ENCODE assay signal across 2 cellular contexts in the genomic region with DNA sequence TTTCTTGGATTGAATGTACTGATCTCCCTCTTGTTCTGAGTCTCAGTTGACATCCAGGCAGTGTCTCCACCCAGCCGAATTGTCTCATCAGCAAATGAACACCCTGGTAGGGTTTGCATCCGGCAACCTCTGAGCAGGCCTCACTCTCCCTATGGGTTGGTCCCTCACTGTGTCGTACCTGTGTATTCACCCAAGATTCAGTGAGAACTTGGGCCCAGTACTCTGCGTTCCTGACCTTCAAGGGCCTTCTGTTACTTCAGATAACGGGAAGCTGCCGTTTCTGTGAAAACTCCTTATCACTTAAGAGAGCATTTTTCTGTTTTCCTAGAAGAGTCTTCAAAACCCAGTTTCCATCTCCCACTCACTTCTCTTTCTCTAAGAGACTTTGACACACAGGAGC.
TF ChIP-seq lines count a peak whose summit lies in the region.

No MANE protein-coding gene starts in this region.

TF ChIP-seq in GM23338, 12 proteins besides CTCF, POLR2A, EP300 and RAD21 (continued from another document):
- TF ChIP-seq CREB1 (CRISPR knock-in tag; IDR thresholded peaks at IDR 0.05; ENCODE audit: low read depth) (no peak), EZH2 (IDR thresholded peaks at IDR 0.05; ENCODE audit: low read depth, unreplicated experiment) (no peak), POLR2AphosphoS5 (IDR thresholded peaks at IDR 0.05; ENCODE audit: low read depth) (no peak), ZNF114 (CRISPR knock-in tag; IDR thresholded peaks at IDR 0.05) (no peak), EZH2phosphoT487 (IDR thresholded peaks at IDR 0.05; ENCODE audit: unreplicated experiment) (no peak), JUNB (IDR thresholded peaks at IDR 0.05; ENCODE audit: unreplicated experiment) (no peak), STAT1 (IDR thresholded peaks at IDR 0.05; ENCODE audit: unreplicated experiment) (no peak), REST (IDR thresholded peaks at IDR 0.05; ENCODE audit: unreplicated experiment) (no peak)
- TF ChIP-seq, protein P1, sequence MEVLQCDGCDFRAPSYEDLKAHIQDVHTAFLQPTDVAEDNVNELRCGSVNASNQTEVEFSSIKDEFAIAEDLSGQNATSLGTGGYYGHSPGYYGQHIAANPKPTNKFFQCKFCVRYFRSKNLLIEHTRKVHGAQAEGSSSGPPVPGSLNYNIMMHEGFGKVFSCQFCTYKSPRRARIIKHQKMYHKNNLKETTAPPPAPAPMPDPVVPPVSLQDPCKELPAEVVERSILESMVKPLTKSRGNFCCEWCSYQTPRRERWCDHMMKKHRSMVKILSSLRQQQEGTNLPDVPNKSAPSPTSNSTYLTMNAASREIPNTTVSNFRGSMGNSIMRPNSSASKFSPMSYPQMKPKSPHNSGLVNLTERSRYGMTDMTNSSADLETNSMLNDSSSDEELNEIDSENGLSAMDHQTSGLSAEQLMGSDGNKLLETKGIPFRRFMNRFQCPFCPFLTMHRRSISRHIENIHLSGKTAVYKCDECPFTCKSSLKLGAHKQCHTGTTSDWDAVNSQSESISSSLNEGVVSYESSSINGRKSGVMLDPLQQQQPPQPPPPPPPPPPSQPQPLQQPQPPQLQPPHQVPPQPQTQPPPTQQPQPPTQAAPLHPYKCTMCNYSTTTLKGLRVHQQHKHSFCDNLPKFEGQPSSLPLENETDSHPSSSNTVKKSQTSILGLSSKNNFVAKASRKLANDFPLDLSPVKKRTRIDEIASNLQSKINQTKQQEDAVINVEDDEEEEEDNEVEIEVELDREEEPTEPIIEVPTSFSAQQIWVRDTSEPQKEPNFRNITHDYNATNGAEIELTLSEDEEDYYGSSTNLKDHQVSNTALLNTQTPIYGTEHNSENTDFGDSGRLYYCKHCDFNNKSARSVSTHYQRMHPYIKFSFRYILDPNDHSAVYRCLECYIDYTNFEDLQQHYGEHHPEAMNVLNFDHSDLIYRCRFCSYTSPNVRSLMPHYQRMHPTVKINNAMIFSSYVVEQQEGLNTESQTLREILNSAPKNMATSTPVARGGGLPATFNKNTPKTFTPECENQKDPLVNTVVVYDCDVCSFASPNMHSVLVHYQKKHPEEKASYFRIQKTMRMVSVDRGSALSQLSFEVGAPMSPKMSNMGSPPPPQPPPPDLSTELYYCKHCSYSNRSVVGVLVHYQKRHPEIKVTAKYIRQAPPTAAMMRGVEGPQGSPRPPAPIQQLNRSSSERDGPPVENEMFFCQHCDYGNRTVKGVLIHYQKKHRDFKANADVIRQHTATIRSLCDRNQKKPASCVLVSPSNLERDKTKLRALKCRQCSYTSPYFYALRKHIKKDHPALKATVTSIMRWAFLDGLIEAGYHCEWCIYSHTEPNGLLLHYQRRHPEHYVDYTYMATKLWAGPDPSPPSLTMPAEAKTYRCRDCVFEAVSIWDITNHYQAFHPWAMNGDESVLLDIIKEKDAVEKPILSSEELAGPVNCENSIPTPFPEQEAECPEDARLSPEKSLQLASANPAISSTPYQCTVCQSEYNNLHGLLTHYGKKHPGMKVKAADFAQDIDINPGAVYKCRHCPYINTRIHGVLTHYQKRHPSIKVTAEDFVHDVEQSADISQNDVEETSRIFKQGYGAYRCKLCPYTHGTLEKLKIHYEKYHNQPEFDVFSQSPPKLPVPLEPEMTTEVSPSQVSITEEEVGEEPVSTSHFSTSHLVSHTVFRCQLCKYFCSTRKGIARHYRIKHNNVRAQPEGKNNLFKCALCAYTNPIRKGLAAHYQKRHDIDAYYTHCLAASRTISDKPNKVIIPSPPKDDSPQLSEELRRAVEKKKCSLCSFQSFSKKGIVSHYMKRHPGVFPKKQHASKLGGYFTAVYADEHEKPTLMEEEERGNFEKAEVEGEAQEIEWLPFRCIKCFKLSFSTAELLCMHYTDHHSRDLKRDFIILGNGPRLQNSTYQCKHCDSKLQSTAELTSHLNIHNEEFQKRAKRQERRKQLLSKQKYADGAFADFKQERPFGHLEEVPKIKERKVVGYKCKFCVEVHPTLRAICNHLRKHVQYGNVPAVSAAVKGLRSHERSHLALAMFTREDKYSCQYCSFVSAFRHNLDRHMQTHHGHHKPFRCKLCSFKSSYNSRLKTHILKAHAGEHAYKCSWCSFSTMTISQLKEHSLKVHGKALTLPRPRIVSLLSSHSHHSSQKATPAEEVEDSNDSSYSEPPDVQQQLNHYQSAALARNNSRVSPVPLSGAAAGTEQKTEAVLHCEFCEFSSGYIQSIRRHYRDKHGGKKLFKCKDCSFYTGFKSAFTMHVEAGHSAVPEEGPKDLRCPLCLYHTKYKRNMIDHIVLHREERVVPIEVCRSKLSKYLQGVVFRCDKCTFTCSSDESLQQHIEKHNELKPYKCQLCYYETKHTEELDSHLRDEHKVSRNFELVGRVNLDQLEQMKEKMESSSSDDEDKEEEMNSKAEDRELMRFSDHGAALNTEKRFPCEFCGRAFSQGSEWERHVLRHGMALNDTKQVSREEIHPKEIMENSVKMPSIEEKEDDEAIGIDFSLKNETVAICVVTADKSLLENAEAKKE (CRISPR knock-in tag; IDR thresholded peaks at IDR 0.05): no peak; the same call in 1 of the 2 replicates
- TF ChIP-seq, protein P2, sequence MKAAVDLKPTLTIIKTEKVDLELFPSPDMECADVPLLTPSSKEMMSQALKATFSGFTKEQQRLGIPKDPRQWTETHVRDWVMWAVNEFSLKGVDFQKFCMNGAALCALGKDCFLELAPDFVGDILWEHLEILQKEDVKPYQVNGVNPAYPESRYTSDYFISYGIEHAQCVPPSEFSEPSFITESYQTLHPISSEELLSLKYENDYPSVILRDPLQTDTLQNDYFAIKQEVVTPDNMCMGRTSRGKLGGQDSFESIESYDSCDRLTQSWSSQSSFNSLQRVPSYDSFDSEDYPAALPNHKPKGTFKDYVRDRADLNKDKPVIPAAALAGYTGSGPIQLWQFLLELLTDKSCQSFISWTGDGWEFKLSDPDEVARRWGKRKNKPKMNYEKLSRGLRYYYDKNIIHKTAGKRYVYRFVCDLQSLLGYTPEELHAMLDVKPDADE (IDR thresholded peaks at IDR 0.05): no peak

TF ChIP-seq in K562, 482 proteins besides CTCF, POLR2A, EP300 and RAD21 (continued from another document and continues in another):
- peak; percentile 91 for TF ChIP-seq TCF3 (CRISPR knock-in tag; IDR thresholded peaks at IDR 0.05)
- TF ChIP-seq ZNF280A (IDR thresholded peaks at IDR 0.05; ENCODE audit: low read depth, partially characterized antibody): no peak
- no peak for TF ChIP-seq ZNF655 (CRISPR knock-in tag; IDR thresholded peaks at IDR 0.05)
- no peak for TF ChIP-seq ARHGAP35 (IDR thresholded peaks at IDR 0.05; ENCODE audit: partially characterized antibody)
- TF ChIP-seq PHF8 (IDR thresholded peaks at IDR 0.05; ENCODE audit: borderline replicate concordance, low read length): no peak
- no peak for TF ChIP-seq NR3C1 (CRISPR knock-in tag; IDR thresholded peaks at IDR 0.05)
- no peak for TF ChIP-seq ZKSCAN1 (IDR thresholded peaks at IDR 0.05; ENCODE audit: low read depth, low read length)
- TF ChIP-seq C11orf30 (IDR thresholded peaks at IDR 0.05; ENCODE audit: low read depth): peak; percentile 62; the same call in 1 of the 2 replicates
- TF ChIP-seq ZNF639 (CRISPR knock-in tag; conservative IDR thresholded peaks at IDR 0.05 in 1 of 2, IDR thresholded peaks at IDR 0.05 in 1 of 2): no peak
- TF ChIP-seq, protein P3, sequence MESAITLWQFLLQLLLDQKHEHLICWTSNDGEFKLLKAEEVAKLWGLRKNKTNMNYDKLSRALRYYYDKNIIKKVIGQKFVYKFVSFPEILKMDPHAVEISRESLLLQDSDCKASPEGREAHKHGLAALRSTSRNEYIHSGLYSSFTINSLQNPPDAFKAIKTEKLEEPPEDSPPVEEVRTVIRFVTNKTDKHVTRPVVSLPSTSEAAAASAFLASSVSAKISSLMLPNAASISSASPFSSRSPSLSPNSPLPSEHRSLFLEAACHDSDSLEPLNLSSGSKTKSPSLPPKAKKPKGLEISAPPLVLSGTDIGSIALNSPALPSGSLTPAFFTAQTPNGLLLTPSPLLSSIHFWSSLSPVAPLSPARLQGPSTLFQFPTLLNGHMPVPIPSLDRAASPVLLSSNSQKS (CRISPR knock-in tag; IDR thresholded peaks at IDR 0.05): no peak
- TF ChIP-seq KLF6 (CRISPR knock-in tag; IDR thresholded peaks at IDR 0.05; ENCODE audit: borderline replicate concordance): no peak
- TF ChIP-seq, protein P4, sequence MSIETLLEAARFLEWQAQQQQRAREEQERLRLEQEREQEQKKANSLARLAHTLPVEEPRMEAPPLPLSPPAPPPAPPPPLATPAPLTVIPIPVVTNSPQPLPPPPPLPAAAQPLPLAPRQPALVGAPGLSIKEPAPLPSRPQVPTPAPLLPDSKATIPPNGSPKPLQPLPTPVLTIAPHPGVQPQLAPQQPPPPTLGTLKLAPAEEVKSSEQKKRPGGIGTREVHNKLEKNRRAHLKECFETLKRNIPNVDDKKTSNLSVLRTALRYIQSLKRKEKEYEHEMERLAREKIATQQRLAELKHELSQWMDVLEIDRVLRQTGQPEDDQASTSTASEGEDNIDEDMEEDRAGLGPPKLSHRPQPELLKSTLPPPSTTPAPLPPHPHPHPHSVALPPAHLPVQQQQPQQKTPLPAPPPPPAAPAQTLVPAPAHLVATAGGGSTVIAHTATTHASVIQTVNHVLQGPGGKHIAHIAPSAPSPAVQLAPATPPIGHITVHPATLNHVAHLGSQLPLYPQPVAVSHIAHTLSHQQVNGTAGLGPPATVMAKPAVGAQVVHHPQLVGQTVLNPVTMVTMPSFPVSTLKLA (conservative IDR thresholded peaks at IDR 0.05): no peak
- TF ChIP-seq ELF1 (tag; IDR thresholded peaks at IDR 0.05): no peak
- TF ChIP-seq PRPF4 (IDR thresholded peaks at IDR 0.05; ENCODE audit: insufficient read depth, low read depth, low read length, poor library complexity, severe bottlenecking): no peak
- TF ChIP-seq CBFA2T2 (conservative IDR thresholded peaks at IDR 0.05): peak; percentile 82
- TF ChIP-seq GABPA (tag; conservative IDR thresholded peaks at IDR 0.05; ENCODE audit: low read depth): no peak
- TF ChIP-seq FOS (IDR thresholded peaks at IDR 0.05; ENCODE audit: extremely low read depth, insufficient read length): no peak
- no peak for TF ChIP-seq ZNF507 (tag; conservative IDR thresholded peaks at IDR 0.05)
- TF ChIP-seq LARP7 (IDR thresholded peaks at IDR 0.05): no peak
- TF ChIP-seq MEF2D (tag; conservative IDR thresholded peaks at IDR 0.05; ENCODE audit: low read depth): no peak
- no peak; the same call in 1 of the 2 replicates for TF ChIP-seq ZNF592 (IDR thresholded peaks at IDR 0.05)
